ENCODE assay signal across 27 cellular contexts in the genomic region with DNA sequence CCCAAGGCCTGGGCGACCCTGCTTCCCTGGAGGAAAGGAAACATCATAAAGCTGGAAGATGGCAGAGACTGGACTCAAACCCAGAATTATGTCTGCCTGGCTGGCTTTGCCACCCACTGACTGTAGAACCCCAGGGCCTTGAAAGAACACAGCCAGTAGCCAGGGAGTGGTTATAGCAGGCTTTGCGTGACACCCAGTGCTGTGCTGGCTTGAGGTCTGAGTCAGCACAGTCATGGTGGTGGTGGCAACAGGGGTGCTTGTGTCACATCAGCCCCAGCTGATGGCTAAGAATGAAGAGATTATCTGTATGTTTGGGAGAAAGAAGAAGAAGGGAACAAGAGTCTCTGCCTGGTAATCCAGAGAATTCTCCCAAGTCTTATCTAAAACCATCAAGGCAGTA.
"Had no signal": no experiment of that assay in that cellular context is flagged by ENCODE, and none has a peak within 500 bp of the region (broad histone marks: within the 10 kb centered on the region; RNA-seq: fewer than 3 reads in every experiment).

No MANE protein-coding gene starts in this region.

- H3K4me3 ChIP-seq: neural progenitor cell, pancreas, prostate gland, right atrium auricular region, right lobe of liver, sigmoid colon, stomach, thoracic aorta, thyroid gland, tibial nerve, upper lobe of left lung, vagina had no signal

- H3K4me1 Mint-ChIP-seq: nephron; neural progenitor cell; stimulated activated effector memory CD8-positive, alpha-beta T cell treated with anti-CD3 and anti-CD28 coated beads, Interleukin-12 subunit alpha, Interleukin-12 subunit beta, amount 100 ng/mL, for 72 hours; stimulated activated naive B cell treated with anti-CD40 and anti-IgM and Interleukin-4, amounts not matched to agents 10 μg/mL and 1 μg/mL and 100 μg/mL, for 72 hours had no signal

- H3K36me3 Mint-ChIP-seq: stimulated activated effector memory CD8-positive, alpha-beta T cell treated with anti-CD3 and anti-CD28 coated beads, Interleukin-12 subunit alpha, Interleukin-12 subunit beta, amount 100 ng/mL, for 72 hours had no signal

- ATAC-seq: naive thymus-derived CD4-positive, alpha-beta T cell; pancreas; right lobe of liver; stimulated activated effector memory CD8-positive, alpha-beta T cell treated with anti-CD3 and anti-CD28 coated beads, Interleukin-12 subunit alpha, Interleukin-12 subunit beta, amount 100 ng/mL, for 72 hours; stimulated activated naive B cell treated with anti-CD40 and anti-IgM and Interleukin-4, amounts not matched to agents 10 μg/mL and 1 μg/mL and 100 μg/mL, for 72 hours had no signal

- H3K27me3 Mint-ChIP-seq: naive thymus-derived CD4-positive, alpha-beta T cell; stimulated activated naive B cell treated with anti-CD40 and anti-IgM and Interleukin-4, amounts not matched to agents 10 μg/mL and 1 μg/mL and 100 μg/mL, for 72 hours; stimulated activated naive CD8-positive, alpha-beta T cell treated with anti-CD3 and anti-CD28 coated beads, Interleukin-15, Interleukin-2, amounts not matched to agents 100 ng/mL and 50 ng/mL, for 24 hours had no signal

- H3K27ac ChIP-seq: neural progenitor cell, neutrophil, pancreas, prostate gland, right atrium auricular region, right lobe of liver, sigmoid colon, stomach, thoracic aorta, thyroid gland, tibial nerve, upper lobe of left lung, vagina had no signal

- H3K9me3 ChIP-seq: neutrophil, prostate gland, right lobe of liver, sigmoid colon, thoracic aorta, thyroid gland had no signal

- H3K4me3 Mint-ChIP-seq: nephron; neural progenitor cell; stimulated activated effector memory CD8-positive, alpha-beta T cell treated with anti-CD3 and anti-CD28 coated beads, Interleukin-12 subunit alpha, Interleukin-12 subunit beta, amount 100 ng/mL, for 72 hours; stimulated activated naive B cell treated with anti-CD40 and anti-IgM and Interleukin-4, amounts not matched to agents 10 μg/mL and 1 μg/mL and 100 μg/mL, for 72 hours; stimulated activated naive CD8-positive, alpha-beta T cell treated with anti-CD3 and anti-CD28 coated beads, Interleukin-15, Interleukin-2, amounts not matched to agents 100 ng/mL and 50 ng/mL, for 24 hours had no signal

- DNase-seq: naive thymus-derived CD4-positive, alpha-beta T cell; nucleus accumbens; pancreas; retina; right lobe of liver; sigmoid colon; small intestine; stimulated activated CD4-positive, alpha-beta T cell treated with anti-CD3 and anti-CD28 coated beads, Interleukin-15, amount 100 ng/mL, for 24 hours; stimulated activated CD4-positive, alpha-beta T cell treated with anti-CD3 and anti-CD28 coated beads, Interleukin-2, amount 100 ng/mL, for 24 hours; stimulated activated CD4-positive, alpha-beta T cell treated with anti-CD3 and anti-CD28 coated beads, Interleukin-2, amount 100 ng/mL, for 48 hours; stimulated activated CD4-positive, alpha-beta T cell treated with anti-CD3 and anti-CD28 coated beads, Interleukin-4, amount 100 ng/mL, for 24 hours; stimulated activated naive B cell treated with anti-CD40 and anti-IgM and Interleukin-4, amounts not matched to agents 10 μg/mL and 1 μg/mL and 100 μg/mL, for 72 hours; stimulated activated naive CD4-positive, alpha-beta T cell treated with Interleukin-2 at 50 U/mL for 16 hours; stomach; thyroid gland; trophoblast cell; upper lobe of left lung had no signal

- H3K27me3 ChIP-seq: neural progenitor cell, neutrophil, pancreas, right atrium auricular region, right lobe of liver, sigmoid colon, stomach, thyroid gland, tibial nerve, upper lobe of left lung, vagina had no signal

- H3K27ac Mint-ChIP-seq: naive thymus-derived CD4-positive, alpha-beta T cell; nephron; neural progenitor cell; stimulated activated effector memory CD8-positive, alpha-beta T cell treated with anti-CD3 and anti-CD28 coated beads, Interleukin-12 subunit alpha, Interleukin-12 subunit beta, amount 100 ng/mL, for 72 hours; stimulated activated naive B cell treated with anti-CD40 and anti-IgM and Interleukin-4, amounts not matched to agents 10 μg/mL and 1 μg/mL and 100 μg/mL, for 72 hours; stimulated activated naive CD8-positive, alpha-beta T cell treated with anti-CD3 and anti-CD28 coated beads, Interleukin-15, Interleukin-2, amounts not matched to agents 100 ng/mL and 50 ng/mL, for 24 hours had no signal

- H3K4me1 ChIP-seq: neural progenitor cell, pancreas, prostate gland, right atrium auricular region, right lobe of liver, sigmoid colon, stomach, thyroid gland, tibial nerve, upper lobe of left lung, vagina had no signal
